16 cellular contexts compared by ENCODE assay signal in genomic region chr2:217954469-217954868, GRCh38. TPM values are rescaled to one million over a fixed set of nuclear protein-coding genes. Genes with fewer than 3 reads are reported as not detected.
DNase-seq lines count a peak whose midpoint lies in the region; ATAC-seq and TF ChIP-seq lines count a peak whose summit lies in the region.
"Had no signal": no experiment of that assay in that cellular context is flagged by ENCODE, and none has a peak within 500 bp of the region (broad histone marks: within the 10 kb centered on the region; RNA-seq: fewer than 3 reads in every experiment).

No MANE protein-coding gene starts in this region.

- no peaks in the 10 kb centered on the region for H3K4me1 Mint-ChIP-seq in CD8-positive, alpha-beta memory T cell

- H3K9me3 ChIP-seq in PC-9 (ENCODE audit: insufficient read depth, low read depth) (no peaks in the 10 kb centered on the region), left ventricle myocardium inferior (replicated peaks) (no peaks in the 10 kb centered on the region)
- no peaks in the 10 kb centered on the region for H3K9me3 ChIP-seq in CD8-positive, alpha-beta memory T cell (ENCODE audit: low read length)
- H3K9me3 ChIP-seq: SJSA1 had no signal

- H3K4me3 ChIP-seq in PC-9 (no peak overlapping the region), left ventricle myocardium inferior (no peak overlapping the region)
- H3K4me3 ChIP-seq in CD8-positive, alpha-beta memory T cell (ENCODE audit: low read length) = no peak overlapping the region
- H3K4me3 ChIP-seq: dorsolateral prefrontal cortex, SJSA1 had no signal

- H3K27ac Mint-ChIP-seq in CD8-positive, alpha-beta memory T cell = no peak overlapping the region
- H3K27ac Mint-ChIP-seq: H9, nephron progenitor cell had no signal

- TF ChIP-seq CTCF in PC-9 (conservative IDR thresholded peaks at IDR 0.05) (no peak), left ventricle myocardium inferior (IDR thresholded peaks at IDR 0.05; ENCODE audit: borderline replicate concordance) (no peak)

- CTCF ChIA-PET in PC-9 (lab: Charles Lee) = no interaction called here
- CTCF ChIA-PET in CD8-positive, alpha-beta memory T cell (lab: Charles Lee) = interaction anchor here (1.2 kb wide), 1 partner anchor 33 kb away, joined by 3 read pairs; no protein-coding TSS in a partner anchor

- H2AFZ ChIP-seq in PC-9 = no peak overlapping the region

- intact Hi-C loops in PC-9 (cut with micrococcal nuclease; ENCODE audit: unreplicated experiment) = no loop called here
- intact Hi-C loops in left ventricle myocardium inferior (cut with micrococcal nuclease) = loop anchor here (5.0 kb wide), 1 partner anchor 33 kb away; no protein-coding TSS in a partner anchor
- intact Hi-C loops in sciatic nerve (cut with DNase I) = no loop called here

- H3K27me3 ChIP-seq in PC-9 (ENCODE audit: insufficient read depth, low read depth) (no peaks in the 10 kb centered on the region), left ventricle myocardium inferior (ENCODE audit: low read depth) (no peaks in the 10 kb centered on the region)
- no peaks in the 10 kb centered on the region for H3K27me3 ChIP-seq in CD8-positive, alpha-beta memory T cell (ENCODE audit: insufficient read depth, low read length, poor library complexity, severe bottlenecking)
- H3K27me3 ChIP-seq: SJSA1 had no signal

- no peak overlapping the region for H3K4me3 Mint-ChIP-seq in CD8-positive, alpha-beta memory T cell
- H3K4me3 Mint-ChIP-seq: H9, nephron progenitor cell had no signal

- DNase-seq in DMS153 treated with DMSO at 0.1 percent for 48 hours (lab: John Stamatoyannopoulos, UW; ENCODE audit: unreplicated experiment) (peak; percentile 60), PC-9 (peak; percentile 57 to 58), left ventricle myocardium inferior (peak; percentile 61), sciatic nerve (ENCODE audit: low spot score) (peak; percentile 60), SKM-1 (lab: John Stamatoyannopoulos, UW; ENCODE audit: unreplicated experiment) (no peak)
- DNase-seq in stimulated activated CD4-positive, alpha-beta T cell treated with anti-CD3 and anti-CD28 coated beads, Interleukin-4, amount 100 ng/mL, for 24 hours = no peak
- no peak for DNase-seq in CD8-positive, alpha-beta memory T cell
- DNase-seq: activated CD8-positive, alpha-beta memory T cell treated with anti-CD3 and anti-CD28 coated beads, Interleukin-2, amount 50 U/mL, for 48 hours; EL; H9; nephron progenitor cell; stimulated activated CD4-positive, alpha-beta T cell treated with anti-CD3 and anti-CD28 coated beads, Interleukin-15, amount 100 ng/mL, for 24 hours had no signal

- no peaks in the 10 kb centered on the region for H3F3A ChIP-seq in PC-9 (ENCODE audit: insufficient read depth, low read depth)

- H3K4me1 ChIP-seq in PC-9 (replicated peaks; ENCODE audit: insufficient read depth) (peaks cover 14% of the 10 kb centered on the region; the same call in 1 of the 2 replicates), left ventricle myocardium inferior (peaks cover 98% of the 10 kb centered on the region)
- H3K4me1 ChIP-seq in CD8-positive, alpha-beta memory T cell (ENCODE audit: insufficient read depth, low read length) = no peaks in the 10 kb centered on the region
- H3K4me1 ChIP-seq: SJSA1 had no signal

- no peaks in the 10 kb centered on the region for H3K36me3 Mint-ChIP-seq in CD8-positive, alpha-beta memory T cell

- no peaks in the 10 kb centered on the region for H3K9me3 Mint-ChIP-seq in CD8-positive, alpha-beta memory T cell
- H3K9me3 Mint-ChIP-seq: H9, nephron progenitor cell had no signal

- H4K20me1 ChIP-seq in PC-9 (ENCODE audit: insufficient read depth) = no peaks in the 10 kb centered on the region

- no peaks in the 10 kb centered on the region for H3K9me2 ChIP-seq in PC-9 (ENCODE audit: insufficient read depth)

- H3K79me2 ChIP-seq in PC-9 (ENCODE audit: low read depth) = no peaks in the 10 kb centered on the region

- no TSS peak for BruUV-seq in PC-9 (replicated peaks; lab: Mats Ljungman, UMichigan)

- peaks cover 8 to 37% of the 10 kb centered on the region in 2 donors for H3K27me3 Mint-ChIP-seq in CD8-positive, alpha-beta memory T cell

- POLR2A ChIA-PET in PC-9 (lab: Charles Lee; ENCODE audit: unreplicated experiment) = interaction anchor here (0.5 kb wide), 1 partner anchor 353 kb away, joined by 5 read pairs; no protein-coding TSS in a partner anchor
- POLR2A ChIA-PET in CD8-positive, alpha-beta memory T cell (lab: Charles Lee) = no interaction called here

- no peak overlapping the region for H3K27ac ChIP-seq in PC-9
- peak overlapping the region; percentile 91 for H3K27ac ChIP-seq in left ventricle myocardium inferior (replicated peaks)
- no peak overlapping the region for H3K27ac ChIP-seq in CD8-positive, alpha-beta memory T cell (ENCODE audit: low read depth, low read length)
- H3K27ac ChIP-seq: SJSA1 had no signal

- ATAC-seq in sciatic nerve = no peak
- no peak for ATAC-seq in GM18873 (IDR thresholded peaks at IDR 0.05; ENCODE audit: low FRiP score, unreplicated experiment)

- no peaks in the 10 kb centered on the region for H3K36me3 ChIP-seq in PC-9 (ENCODE audit: low read depth)
- no peaks in the 10 kb centered on the region for H3K36me3 ChIP-seq in left ventricle myocardium inferior
- H3K36me3 ChIP-seq in CD8-positive, alpha-beta memory T cell (ENCODE audit: insufficient read depth, low read length) = no peaks in the 10 kb centered on the region
- H3K36me3 ChIP-seq: SJSA1, WERI-Rb-1 had no signal

- no peak overlapping the region for H3K4me2 ChIP-seq in PC-9

RNA-seq across cellular contexts. Expression of gene TNS1, which starts 48.3 kb away (rescaled TPM):
- total RNA-seq in PC-9 (2021) (5.5 and 6.0 TPM in 2 replicates), left ventricle myocardium inferior (828 TPM), sciatic nerve (703 TPM)
- total RNA-seq in CD8-positive, alpha-beta memory T cell = 1 to 10 TPM; 1.1 to 1.8 TPM
- not detected for polyA plus RNA-seq in CD8-positive, alpha-beta memory T cell

Comparison
In these comparisons a context has a peak if more than half of its experiments do, and no peak if none do; other contexts are left out.
1. DNase-seq: peak in DMS153 treated with DMSO at 0.1 percent for 48 hours (single experiment), PC-9 (2 of 2), left ventricle myocardium inferior (single experiment) and sciatic nerve (single experiment); none in stimulated activated CD4-positive, alpha-beta T cell treated with anti-CD3 and anti-CD28 coated beads, Interleukin-4, amount 100 ng/mL, for 24 hours (single experiment), SKM-1 (single experiment) and CD8-positive, alpha-beta memory T cell (0 of 5).
2. RNA of gene TNS1, which starts 48.3 kb away (total RNA-seq): 828 TPM in left ventricle myocardium inferior (single experiment) and 703 TPM in sciatic nerve (single experiment); 5.5 to 6.0 TPM in PC-9 and 1.1 to 1.8 TPM in CD8-positive, alpha-beta memory T cell; every median in the first group is over 10 times any median in the second.